8 cellular contexts compared by ENCODE assay signal in genomic region chr14:30906752-30907658, GRCh38. TPM values are rescaled to one million over a fixed set of nuclear protein-coding genes. Genes with fewer than 3 reads are reported as not detected.
DNase-seq lines count a peak whose midpoint lies in the region; ATAC-seq, FAIRE-seq and TF ChIP-seq lines count a peak whose summit lies in the region.

No MANE protein-coding gene starts in this region.

- no peak overlapping the region for H3K27ac ChIP-seq in right lobe of liver
- no peak overlapping the region for H3K27ac ChIP-seq in small intestine (ENCODE audit: low read depth in 1 of 2, low read length in 1 of 2)

- H3K27me3 Mint-ChIP-seq in activated B cell treated with CpG ODN at 0.5 μM for 24 hours, result no peaks in the 10 kb centered on the region

- intact Hi-C loops in activated B cell treated with CpG ODN at 0.5 μM for 24 hours (cut with micrococcal nuclease), result loop anchor here (1.0 to 10.0 kb wide), 2 partner anchors 251 to 448 kb away; no protein-coding TSS in a partner anchor
- intact Hi-C loops in right lobe of liver (cut with DNase I), result no loop called here

- FAIRE-seq in small intestine (lab: Jason Lieb, UNC), result no peak

- peaks cover 44% of the 10 kb centered on the region for H3K36me3 Mint-ChIP-seq in activated B cell treated with CpG ODN at 0.5 μM for 24 hours (ENCODE audit: low read depth)

- TF ChIP-seq CTCF in activated B cell treated with CpG ODN at 0.5 μM for 24 hours (IDR thresholded peaks at IDR 0.05) (no peak), right lobe of liver (IDR thresholded peaks at IDR 0.05) (peak; percentile 24 to 38 (median 32))

- H3K4me3 Mint-ChIP-seq in activated B cell treated with CpG ODN at 0.5 μM for 24 hours, result no peak overlapping the region

- H3K9me3 ChIP-seq in right lobe of liver (no peaks in the 10 kb centered on the region), small intestine (ENCODE audit: control insufficient read depth, low read depth) (no peaks in the 10 kb centered on the region)

- H3K4me3 ChIP-seq in right lobe of liver, result no peak overlapping the region
- H3K4me3 ChIP-seq in small intestine (ENCODE audit: low read depth in 1 of 2, low read length in 2 of 2), result no peak overlapping the region

- H3K4me1 Mint-ChIP-seq in activated B cell treated with CpG ODN at 0.5 μM for 24 hours, result no peaks in the 10 kb centered on the region

- POLR2A ChIA-PET in activated B cell treated with CpG ODN at 0.5 μM for 24 hours (lab: Charles Lee), result no interaction called here

- H3K27me3 ChIP-seq in right lobe of liver (no peaks in the 10 kb centered on the region), small intestine (ENCODE audit: control insufficient read depth in 2 of 2, insufficient read depth in 2 of 2, low read length in 2 of 2) (no peaks in the 10 kb centered on the region)

- peaks cover 0 to 6% (median 0%) of the 10 kb centered on the region in 4 donors for H3K4me1 ChIP-seq in right lobe of liver
- H3K4me1 ChIP-seq in small intestine (ENCODE audit: control insufficient read depth in 2 of 2, insufficient read depth in 1 of 2, low read depth in 1 of 2, low read length in 1 of 2), result no peaks in the 10 kb centered on the region

- TF ChIP-seq POLR2A in right lobe of liver (IDR thresholded peaks at IDR 0.05), result no peak

- CTCF ChIA-PET in activated B cell treated with CpG ODN at 0.5 μM for 24 hours (lab: Charles Lee), result interaction anchor here (2.2 kb wide), 1 partner anchor 250 kb away, joined by 10 read pairs; no protein-coding TSS in a partner anchor

- ATAC-seq in activated B cell treated with CpG ODN at 0.5 μM for 24 hours (ENCODE audit: low read depth) (peak; percentile 28), right lobe of liver (peak; percentile 35 to 51 (median 42)), HG02623 (IDR thresholded peaks at IDR 0.05; ENCODE audit: unreplicated experiment) (no peak), GM21737 (IDR thresholded peaks at IDR 0.05; ENCODE audit: unreplicated experiment) (no peak)

- H3K9me3 Mint-ChIP-seq in activated B cell treated with CpG ODN at 0.5 μM for 24 hours, result no peaks in the 10 kb centered on the region

- DNase-seq in DMS79 (lab: John Stamatoyannopoulos, UW) (peak; percentile 2), HT-29 (ENCODE audit: low spot score) (peak; percentile 4), activated B cell treated with CpG ODN at 0.5 μM for 24 hours (no peak), right lobe of liver (no peak), small intestine (no peak), NCI-H2029 treated with DMSO at 0.1 percent for 48 hours (lab: John Stamatoyannopoulos, UW) (no peak)

- H3K27ac Mint-ChIP-seq in activated B cell treated with CpG ODN at 0.5 μM for 24 hours, result no peak overlapping the region

- H3K36me3 ChIP-seq in right lobe of liver (peaks cover 0 to 53% (median 14%) of the 10 kb centered on the region in 4 donors), small intestine (ENCODE audit: control insufficient read depth in 2 of 2, insufficient read depth in 2 of 2, low read length in 2 of 2) (peaks cover 2 to 9% of the 10 kb centered on the region in 2 donors)

RNA-seq across cellular contexts. Expression of gene COCH, which starts 32.6 kb away (rescaled TPM):
- 0.81 and 2.0 TPM in 2 replicates for total RNA-seq in HT-29 (2014; rRNA removed; shearing (Covaris generic))
- total RNA-seq in activated B cell treated with CpG ODN at 0.5 μM for 24 hours (10.2 and 10.4 TPM in 2 replicates), right lobe of liver (1 to 10 TPM in 2 of 6 experiments, under 1 TPM in 3, not detected in 1; 0.14 to 2.9 (median 0.60) TPM)
- under 1 TPM in 2 of 3 donors, not detected in 1; 0.76 to 0.81 TPM for polyA plus RNA-seq in small intestine

Comparison
In these comparisons a context has a peak if more than half of its experiments do, and no peak if none do; other contexts are left out.
1. DNase-seq: peak in DMS79 (single experiment) and HT-29 (single experiment); none in activated B cell treated with CpG ODN at 0.5 μM for 24 hours (single experiment), right lobe of liver (0 of 3), small intestine (single experiment) and NCI-H2029 treated with DMSO at 0.1 percent for 48 hours (single experiment).
2. ATAC-seq: peak in activated B cell treated with CpG ODN at 0.5 μM for 24 hours (single experiment) and right lobe of liver (4 of 4); none in HG02623 (single experiment) and GM21737 (single experiment).